15 cellular contexts compared by ENCODE assay signal in the genomic region with DNA sequence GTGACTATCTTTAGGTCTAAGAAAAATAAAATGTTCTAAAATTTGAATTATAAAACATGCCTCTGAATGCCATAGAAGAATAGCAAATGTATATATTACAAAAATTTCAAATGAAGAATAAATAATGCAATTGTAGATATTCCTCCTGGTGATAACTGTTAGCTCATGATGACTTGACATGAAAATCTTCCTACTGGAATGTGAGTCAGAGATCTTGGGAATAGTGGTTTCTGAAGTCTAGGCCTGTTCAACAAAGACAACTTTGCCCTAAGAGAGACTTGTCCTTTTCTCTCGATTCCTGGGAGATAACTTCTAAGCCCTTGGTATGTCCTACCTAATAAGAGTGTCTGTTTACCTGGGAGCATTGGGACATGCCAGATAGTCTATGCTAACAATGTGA.
DNase-seq lines count a peak whose midpoint lies in the region; TF ChIP-seq lines count a peak whose summit lies in the region.
"Had no signal": no experiment of that assay in that cellular context is flagged by ENCODE, and none has a peak within 500 bp of the region (broad histone marks: within the 10 kb centered on the region; RNA-seq: fewer than 3 reads in every experiment).

No MANE protein-coding gene starts in this region.

- no peak for TF ChIP-seq CTCF in fibroblast of the aortic adventitia (IDR thresholded peaks at IDR 0.05; ENCODE audit: insufficient read depth, low read length)
- no peak for TF ChIP-seq CTCF in GM20000 (IDR thresholded peaks at IDR 0.05; ENCODE audit: extremely low read depth, missing control alignments)

- H3K4me3 ChIP-seq in fibroblast of the aortic adventitia (ENCODE audit: low read depth, low read length), result no peak overlapping the region
- H3K4me3 ChIP-seq: GM12878, HAP-1, SJCRH30 had no signal

- DNase-seq in ELR (ENCODE audit: low read depth), result peak; percentile 54
- peak; percentile 34 for DNase-seq in amniotic epithelial cell (ENCODE audit: low read depth)
- DNase-seq in fibroblast of the aortic adventitia (ENCODE audit: low read depth), result peak; percentile 7
- DNase-seq in stromal cell of bone marrow (ENCODE audit: low read depth), result peak; percentile 60
- DNase-seq in GM20000 (ENCODE audit: low spot score), result no peak
- no peak for DNase-seq in NCI-H526 (lab: John Stamatoyannopoulos, UW)
- no peak for DNase-seq in hepatic stellate cell (ENCODE audit: low spot score)
- DNase-seq: Caco-2, NCI-H1436 treated with DMSO at 0.1 percent for 48 hours, NCI-H2081, NCI-H524 treated with DMSO at 0.1 percent for 48 hours, RPMI8226, SJCRH30 had no signal

Comparison
In these comparisons a context has a peak if more than half of its experiments do, and no peak if none do; other contexts are left out.
1. DNase-seq: peak in ELR (single experiment), amniotic epithelial cell (single experiment), fibroblast of the aortic adventitia (single experiment) and stromal cell of bone marrow (single experiment); none in GM20000 (single experiment), NCI-H526 (0 of 2) and hepatic stellate cell (single experiment).